In the genomic region with DNA sequence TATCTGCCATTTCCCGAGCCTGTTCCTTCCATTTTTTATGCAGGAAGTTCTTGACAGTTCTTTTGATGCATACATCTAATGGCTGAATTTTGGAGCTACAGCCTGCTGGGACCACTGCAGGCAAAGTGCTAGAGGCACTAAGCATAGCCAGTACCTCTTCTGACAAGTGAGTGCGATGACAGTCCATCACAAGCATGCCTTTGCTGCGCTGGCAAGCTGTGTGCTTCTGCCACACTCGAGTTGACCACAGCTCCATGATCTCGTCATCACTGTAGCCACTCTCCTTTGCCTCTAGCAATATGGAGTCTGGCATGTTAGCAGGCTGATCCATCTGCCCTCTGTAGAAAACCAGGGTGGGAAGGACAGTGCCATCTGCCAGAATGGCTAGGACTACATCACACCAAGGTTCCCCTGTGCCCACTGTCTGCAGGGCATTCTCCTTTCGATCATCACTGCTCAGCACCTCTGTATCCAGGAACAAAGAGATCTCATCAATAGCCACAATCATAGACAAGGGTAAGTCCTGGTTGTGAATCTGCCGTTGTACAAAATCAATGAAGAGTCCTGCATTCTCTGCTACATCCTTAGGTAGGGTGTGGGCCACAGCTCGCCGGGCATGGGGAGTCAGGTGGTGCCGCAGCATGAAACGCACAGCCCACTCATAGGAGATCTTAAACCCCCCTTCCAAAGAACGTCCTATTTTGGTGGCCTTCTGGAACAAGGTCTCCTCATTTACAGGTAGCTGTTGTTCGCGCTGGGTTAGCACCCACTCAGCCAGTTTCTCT, we compare ENCODE assay signal across 1 cellular context.
A peak's percentile ranks its signal among the peaks of the same experiment; 100 is the strongest.
TF ChIP-seq lines count a peak whose summit lies in the region.

No MANE protein-coding gene starts in this region.

TF ChIP-seq in HepG2, 621 proteins besides CTCF, POLR2A, EP300 and RAD21:
- TF ChIP-seq ZNF777 (CRISPR knock-in tag; IDR thresholded peaks at IDR 0.05), result no peak
- TF ChIP-seq GATA4 (IDR thresholded peaks at IDR 0.05; ENCODE audit: borderline replicate concordance, low read depth), result no peak
- no peak for TF ChIP-seq U2AF1 (optimal IDR thresholded peaks at IDR 0.05; ENCODE audit: low read depth, low read length)
- TF ChIP-seq SP5 (CRISPR knock-in tag; IDR thresholded peaks at IDR 0.05; ENCODE audit: borderline replicate concordance, low read depth), result no peak
- TF ChIP-seq, protein P1, sequence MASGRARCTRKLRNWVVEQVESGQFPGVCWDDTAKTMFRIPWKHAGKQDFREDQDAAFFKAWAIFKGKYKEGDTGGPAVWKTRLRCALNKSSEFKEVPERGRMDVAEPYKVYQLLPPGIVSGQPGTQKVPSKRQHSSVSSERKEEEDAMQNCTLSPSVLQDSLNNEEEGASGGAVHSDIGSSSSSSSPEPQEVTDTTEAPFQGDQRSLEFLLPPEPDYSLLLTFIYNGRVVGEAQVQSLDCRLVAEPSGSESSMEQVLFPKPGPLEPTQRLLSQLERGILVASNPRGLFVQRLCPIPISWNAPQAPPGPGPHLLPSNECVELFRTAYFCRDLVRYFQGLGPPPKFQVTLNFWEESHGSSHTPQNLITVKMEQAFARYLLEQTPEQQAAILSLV (CRISPR knock-in tag; IDR thresholded peaks at IDR 0.05; ENCODE audit: borderline replicate concordance), result no peak
- TF ChIP-seq ZC3H13 (CRISPR knock-in tag; IDR thresholded peaks at IDR 0.05), result peak; percentile 32; the same call in 1 of the 2 replicates
- TF ChIP-seq, protein P2, sequence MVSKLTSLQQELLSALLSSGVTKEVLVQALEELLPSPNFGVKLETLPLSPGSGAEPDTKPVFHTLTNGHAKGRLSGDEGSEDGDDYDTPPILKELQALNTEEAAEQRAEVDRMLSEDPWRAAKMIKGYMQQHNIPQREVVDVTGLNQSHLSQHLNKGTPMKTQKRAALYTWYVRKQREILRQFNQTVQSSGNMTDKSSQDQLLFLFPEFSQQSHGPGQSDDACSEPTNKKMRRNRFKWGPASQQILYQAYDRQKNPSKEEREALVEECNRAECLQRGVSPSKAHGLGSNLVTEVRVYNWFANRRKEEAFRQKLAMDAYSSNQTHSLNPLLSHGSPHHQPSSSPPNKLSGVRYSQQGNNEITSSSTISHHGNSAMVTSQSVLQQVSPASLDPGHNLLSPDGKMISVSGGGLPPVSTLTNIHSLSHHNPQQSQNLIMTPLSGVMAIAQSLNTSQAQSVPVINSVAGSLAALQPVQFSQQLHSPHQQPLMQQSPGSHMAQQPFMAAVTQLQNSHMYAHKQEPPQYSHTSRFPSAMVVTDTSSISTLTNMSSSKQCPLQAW (CRISPR knock-in tag; IDR thresholded peaks at IDR 0.05), result no peak
